ENCODE assay signal across 9 cellular contexts in genomic region chr2:172442072-172442895, GRCh38. TPM values are rescaled to one million over a fixed set of nuclear protein-coding genes. Genes with fewer than 3 reads are reported as not detected.
DNase-seq lines count a peak whose midpoint lies in the region; ATAC-seq and TF ChIP-seq lines count a peak whose summit lies in the region.
"Had no signal": no experiment of that assay in that cellular context is flagged by ENCODE, and none has a peak within 500 bp of the region (broad histone marks: within the 10 kb centered on the region; RNA-seq: fewer than 3 reads in every experiment).

No MANE protein-coding gene starts in this region.

- peaks cover 0 to 44% of the 10 kb centered on the region in 2 donors for H3K4me1 ChIP-seq in left lung

- H3K4me1 Mint-ChIP-seq in activated naive CD8-positive, alpha-beta T cell treated with anti-CD3 and anti-CD28 coated beads for 36 hours: peaks cover 53% of the 10 kb centered on the region
- H3K4me1 Mint-ChIP-seq in type B pancreatic cell (ENCODE audit: unreplicated experiment): peaks cover 34% of the 10 kb centered on the region
- H3K4me1 Mint-ChIP-seq: memory B cell had no signal

- no peak overlapping the region for H3K4me3 ChIP-seq in left lung

- H3K9me3 ChIP-seq in left lung: no peaks in the 10 kb centered on the region

- DNase-seq in DMS79 treated with DMSO at 0.1 percent for 48 hours (lab: John Stamatoyannopoulos, UW) (peak; percentile 39), NCI-H69 (lab: John Stamatoyannopoulos, UW) (peak; percentile 90), left lung (peak in 1 of 2 donors; percentile 52), type B pancreatic cell (ENCODE audit: extremely low spot score, unreplicated experiment) (no peak), HuH-7.5 (ENCODE audit: low spot score) (no peak), NCI-H1436 (lab: John Stamatoyannopoulos, UW) (no peak)
- peak; percentile 69 for DNase-seq in activated naive CD8-positive, alpha-beta T cell treated with anti-CD3 and anti-CD28 coated beads for 36 hours

- no peaks in the 10 kb centered on the region for H3K36me3 ChIP-seq in left lung

- TF ChIP-seq CTCF in left lung (IDR thresholded peaks at IDR 0.05) (no peak), type B pancreatic cell (conservative IDR thresholded peaks at IDR 0.05) (no peak)

- no peak overlapping the region for H3K27ac ChIP-seq in left lung

- ATAC-seq in left lung (peak; percentile 91), GM19324 (IDR thresholded peaks at IDR 0.05; ENCODE audit: low FRiP score, unreplicated experiment) (no peak)

- no peaks in the 10 kb centered on the region for H3K27me3 Mint-ChIP-seq in activated naive CD8-positive, alpha-beta T cell treated with anti-CD3 and anti-CD28 coated beads for 36 hours
- no peaks in the 10 kb centered on the region for H3K27me3 Mint-ChIP-seq in type B pancreatic cell

- H3K27ac Mint-ChIP-seq in activated naive CD8-positive, alpha-beta T cell treated with anti-CD3 and anti-CD28 coated beads for 36 hours: peak overlapping the region; percentile 84
- H3K27ac Mint-ChIP-seq in type B pancreatic cell: peak overlapping the region; percentile 92
- H3K27ac Mint-ChIP-seq: memory B cell had no signal

- H3K9me3 Mint-ChIP-seq in activated naive CD8-positive, alpha-beta T cell treated with anti-CD3 and anti-CD28 coated beads for 36 hours: no peaks in the 10 kb centered on the region
- H3K9me3 Mint-ChIP-seq in type B pancreatic cell: peaks cover 4% of the 10 kb centered on the region
- H3K9me3 Mint-ChIP-seq: memory B cell had no signal

- H3K36me3 Mint-ChIP-seq in activated naive CD8-positive, alpha-beta T cell treated with anti-CD3 and anti-CD28 coated beads for 36 hours: peaks cover 4% of the 10 kb centered on the region
- H3K36me3 Mint-ChIP-seq in type B pancreatic cell: no peaks in the 10 kb centered on the region
- H3K36me3 Mint-ChIP-seq: memory B cell had no signal

- intact Hi-C loops in left lung (cut with DNase I): no loop called here

- no peaks in the 10 kb centered on the region for H3K27me3 ChIP-seq in left lung

- peak overlapping the region; percentile 71 for H3K4me3 Mint-ChIP-seq in activated naive CD8-positive, alpha-beta T cell treated with anti-CD3 and anti-CD28 coated beads for 36 hours
- peak overlapping the region; percentile 64 for H3K4me3 Mint-ChIP-seq in type B pancreatic cell
- H3K4me3 Mint-ChIP-seq: memory B cell had no signal

RNA-seq across cellular contexts. Expression of gene ITGA6, which starts 14.9 kb away (rescaled TPM):
- total RNA-seq in activated naive CD8-positive, alpha-beta T cell treated with anti-CD3 and anti-CD28 coated beads for 36 hours: 10 to 100 TPM in 1 of 2 experiments, 1 to 10 TPM in 1; 9.6 to 10.2 TPM
- total RNA-seq in left lung (10 to 100 TPM; 43.1 to 67.5 TPM), type B pancreatic cell (ENCODE audit: low replicate concordance) (26.1 and 38.7 TPM in 2 replicates)

Comparison
In these comparisons a context has a peak if more than half of its experiments do, and no peak if none do; other contexts are left out.
1. DNase-seq: peak in DMS79 treated with DMSO at 0.1 percent for 48 hours (single experiment), NCI-H69 (single experiment) and activated naive CD8-positive, alpha-beta T cell treated with anti-CD3 and anti-CD28 coated beads for 36 hours (single experiment); none in type B pancreatic cell (single experiment), HuH-7.5 (single experiment) and NCI-H1436 (single experiment).